In genomic region chr9:117355542-117355941, GRCh38 we compare ENCODE assay signal across 26 cellular contexts.
"Had no signal": no experiment of that assay in that cellular context is flagged by ENCODE, and none has a peak within 500 bp of the region (broad histone marks: within the 10 kb centered on the region; RNA-seq: fewer than 3 reads in every experiment).

No MANE protein-coding gene starts in this region.

- ATAC-seq: activated T-helper 17 cell treated with anti-CD3 and anti-CD28 coated beads, Interleukin-2, amount 50 U/mL, for 72 hours; K562; T-cell had no signal

- DNase-seq: activated CD4-positive, alpha-beta memory T cell treated with anti-CD3 and anti-CD28 coated beads, Interleukin-2, amount 10 ng/mL, durations not matched to agents 7 days and 5 days; activated CD4-positive, alpha-beta T cell treated with anti-CD3 and anti-CD28 coated beads, Interleukin-2, amount 10 ng/mL, durations not matched to agents 7 days and 5 days; activated CD4-positive, CD25-positive, alpha-beta regulatory T cell; activated gamma-delta T cell; activated naive CD4-positive, alpha-beta T cell treated with anti-CD3 and anti-CD28 coated beads for 36 hours; activated T-cell treated with anti-CD3 and anti-CD28 coated beads for 4 hours; activated T-cell treated with anti-CD3 and anti-CD28 coated beads, Interleukin-2, amount 50 U/mL, for 48 hours; Karpas-422; MM.1S; NCI-H1105; NCI-H1436; NCI-H1694 treated with DMSO at 0.1 percent for 48 hours; NCI-H2029 treated with DMSO at 0.1 percent for 48 hours; NCI-H446 treated with DMSO at 0.1 percent for 48 hours; NCI-H524 treated with DMSO at 0.1 percent for 48 hours; NCI-H774; NK-92 treated with Interleukin-12 subunit alpha and Interleukin-12 subunit beta, amount 100 ng/mL, for 24 hours; Peyer's patch; SHP77; T-cell; T-helper 2 cell; T1000 had no signal

- H3K27me3 ChIP-seq: Peyer's patch, SJSA1 had no signal

- H3K4me1 ChIP-seq: Peyer's patch, SJSA1 had no signal

- H3K36me3 ChIP-seq: Peyer's patch, SJSA1 had no signal

- H3K27ac ChIP-seq: Peyer's patch, RWPE1, SJSA1 had no signal

- H3K4me3 ChIP-seq: K562, Peyer's patch, SJSA1 had no signal

- H3K9me3 ChIP-seq: Peyer's patch, SJSA1 had no signal
